17 cellular contexts compared by ENCODE assay signal in genomic region chr7:85512802-85513201, GRCh38.
"Had no signal": no experiment of that assay in that cellular context is flagged by ENCODE, and none has a peak within 500 bp of the region (broad histone marks: within the 10 kb centered on the region; RNA-seq: fewer than 3 reads in every experiment).

No MANE protein-coding gene starts in this region.

- H3K9me3 ChIP-seq: esophagus muscularis mucosa, gastrocnemius medialis, heart right ventricle, prostate gland, right lobe of liver, suprapubic skin, thyroid gland had no signal

- ATAC-seq: effector memory CD8-positive, alpha-beta T cell; gastrocnemius medialis; heart right ventricle; right lobe of liver; stimulated activated effector memory CD8-positive, alpha-beta T cell treated with anti-CD3 and anti-CD28 coated beads, Interleukin-12 subunit alpha, Interleukin-12 subunit beta, amount 100 ng/mL, for 72 hours; stimulated activated naive CD8-positive, alpha-beta T cell treated with anti-CD3 and anti-CD28 coated beads, Interleukin-15, Interleukin-2, amounts not matched to agents 100 U/mL and 50 U/mL, for 24 hours had no signal

- H3K36me3 ChIP-seq: esophagus muscularis mucosa, gastrocnemius medialis, heart right ventricle, prostate gland, right lobe of liver, suprapubic skin, thyroid gland had no signal

- H3K4me1 ChIP-seq: esophagus muscularis mucosa, gastrocnemius medialis, heart right ventricle, parathyroid adenoma, prostate gland, right lobe of liver, suprapubic skin, thyroid gland had no signal

- H3K27ac ChIP-seq: epithelial cell of prostate, esophagus muscularis mucosa, gastrocnemius medialis, heart right ventricle, parathyroid adenoma, prostate gland, right lobe of liver, suprapubic skin, thyroid gland had no signal

- H3K4me3 ChIP-seq: esophagus muscularis mucosa, gastrocnemius medialis, heart right ventricle, prostate gland, right lobe of liver, suprapubic skin, thyroid gland had no signal

- DNase-seq: effector memory CD8-positive, alpha-beta T cell; gastrocnemius medialis; heart right ventricle; hypothalamus; kidney glomerular epithelial cell; naive B cell; right lobe of liver; stimulated activated CD4-positive, alpha-beta T cell treated with anti-CD3 and anti-CD28 coated beads, Interleukin-4, amount 100 ng/mL, for 1 hour; stimulated activated CD8-positive, alpha-beta memory T cell treated with anti-CD3 and anti-CD28 coated beads, Interleukin-4, amount 100 ng/mL, for 48 hours; stimulated activated naive CD8-positive, alpha-beta T cell treated with anti-CD3 and anti-CD28 coated beads, Interleukin-15, Interleukin-2, amounts not matched to agents 100 U/mL and 50 U/mL, for 24 hours; thyroid gland had no signal
